Comparison of ENCODE assay signal across 8 cellular contexts in the genomic region with DNA sequence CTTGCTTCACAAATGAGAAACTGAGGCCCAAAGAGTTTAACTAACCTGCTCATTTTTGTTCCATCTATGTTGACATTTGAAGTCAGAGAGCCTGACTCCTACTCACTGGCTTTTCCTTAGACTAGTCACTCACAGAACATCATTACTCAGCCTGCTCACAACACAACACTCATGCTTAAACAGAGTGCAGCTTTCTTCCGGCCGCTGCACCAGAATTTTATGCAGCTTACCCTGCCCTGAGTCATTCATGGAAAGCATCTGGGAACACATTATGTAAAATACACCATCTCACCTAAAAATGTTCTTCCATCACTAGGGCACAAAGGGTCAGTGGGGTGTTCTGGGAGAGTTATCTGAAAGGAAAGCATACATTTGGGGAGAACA.
DNase-seq lines count a peak whose midpoint lies in the region; ATAC-seq, FAIRE-seq and TF ChIP-seq lines count a peak whose summit lies in the region.

No MANE protein-coding gene starts in this region.

- no peak for FAIRE-seq in GM12891 (lab: Jason Lieb, UNC)

- H3K27me3 ChIP-seq in neutrophil (no peaks in the 10 kb centered on the region), heart left ventricle (no peaks in the 10 kb centered on the region), uterus (no peaks in the 10 kb centered on the region)

- peak overlapping the region; percentile 87 for H3K27ac ChIP-seq in neutrophil
- peak overlapping the region in 1 of 12 donors; percentile 34 for H3K27ac ChIP-seq in heart left ventricle
- H3K27ac ChIP-seq in uterus = no peak overlapping the region

- TF ChIP-seq CTCF in neutrophil (IDR thresholded peaks at IDR 0.05) (no peak), heart left ventricle (IDR thresholded peaks at IDR 0.05) (no peak), uterus (IDR thresholded peaks at IDR 0.05) (no peak)

- ATAC-seq in GM18517 (IDR thresholded peaks at IDR 0.05; ENCODE audit: unreplicated experiment) (peak; percentile 71), HG03064 (IDR thresholded peaks at IDR 0.05; ENCODE audit: low read depth, unreplicated experiment) (peak; percentile 31), heart left ventricle (no peak)
- no peak for ATAC-seq in naive thymus-derived CD8-positive, alpha-beta T cell

- H3K4me1 Mint-ChIP-seq in naive thymus-derived CD8-positive, alpha-beta T cell = peaks cover 0 to 19% (median 0%) of the 10 kb centered on the region in 4 donors

- H3K9me3 Mint-ChIP-seq in naive thymus-derived CD8-positive, alpha-beta T cell = peaks cover 0 to 5% (median 0%) of the 10 kb centered on the region in 9 donors

- peak overlapping the region in 1 of 2 experiments; percentile 20 for H3K4me3 ChIP-seq in neutrophil (ENCODE audit: low read depth in 1 of 2, low read length in 1 of 2)
- no peak overlapping the region for H3K4me3 ChIP-seq in heart left ventricle
- H3K4me3 ChIP-seq in uterus = no peak overlapping the region

- POLR2A ChIA-PET in naive thymus-derived CD8-positive, alpha-beta T cell (lab: Charles Lee) = no interaction called here

- H3K27ac Mint-ChIP-seq in naive thymus-derived CD8-positive, alpha-beta T cell = no peak overlapping the region

- 80 to 100% (median 93%) methylated on average over 2 of the region's 2 CpGs for WGBS in heart left ventricle, 4 donors

- TF ChIP-seq POLR2A in heart left ventricle (IDR thresholded peaks at IDR 0.05) = no peak
- no peak for TF ChIP-seq POLR2A in uterus (IDR thresholded peaks at IDR 0.05)
- no peak for TF ChIP-seq POLR2A in GM12891 (IDR thresholded peaks at IDR 0.05; ENCODE audit: low read depth, low read length)

- H3K4me3 Mint-ChIP-seq in naive thymus-derived CD8-positive, alpha-beta T cell = no peak overlapping the region

- H3K27me3 Mint-ChIP-seq in naive thymus-derived CD8-positive, alpha-beta T cell = peaks cover 0 to 5% (median 0%) of the 10 kb centered on the region in 5 donors

- H3K36me3 ChIP-seq in neutrophil (no peaks in the 10 kb centered on the region), heart left ventricle (no peaks in the 10 kb centered on the region), uterus (no peaks in the 10 kb centered on the region)

- H3K36me3 Mint-ChIP-seq in naive thymus-derived CD8-positive, alpha-beta T cell = no peaks in the 10 kb centered on the region

- intact Hi-C loops in heart left ventricle (cut with DNase I) = loop anchor here in 3 of 10 donors (10.0 kb wide), 2 partner anchors 297 to 307 kb away; a partner anchor contains a TSS
- intact Hi-C loops in uterus (cut with DNase I; ENCODE audit: low total_unique reads) = no loop called here

- H3K4me1 ChIP-seq in neutrophil (ENCODE audit: control insufficient read depth in 1 of 2, insufficient read depth in 1 of 2, low read depth in 1 of 2, low read length in 1 of 2) (peaks cover 17 to 21% of the 10 kb centered on the region in 2 experiments), heart left ventricle (peaks cover 0 to 33% (median 0%) of the 10 kb centered on the region in 12 donors), uterus (no peaks in the 10 kb centered on the region)

- H3K9me3 ChIP-seq in neutrophil = no peaks in the 10 kb centered on the region
- no peaks in the 10 kb centered on the region for H3K9me3 ChIP-seq in heart left ventricle
- H3K9me3 ChIP-seq in uterus = no peaks in the 10 kb centered on the region

- DNase-seq in amniotic stem cell (lab: John Stamatoyannopoulos, UW) (peak; percentile 83), heart left ventricle (no peak), uterus (no peak), GM12891 (ENCODE audit: insufficient read length, low spot score) (no peak)
- no peak for DNase-seq in naive thymus-derived CD8-positive, alpha-beta T cell

TF ChIP-seq in GM12891, 5 proteins besides CTCF, POLR2A, EP300 and RAD21:
- no peak for TF ChIP-seq POLR2AphosphoS5 (IDR thresholded peaks at IDR 0.05; ENCODE audit: low read depth, low read length)
- no peak for TF ChIP-seq TAF1 (IDR thresholded peaks at IDR 0.05; ENCODE audit: low read depth, low read length)
- TF ChIP-seq SPI1 (IDR thresholded peaks at IDR 0.05; ENCODE audit: low read depth, low read length) = no peak
- TF ChIP-seq PAX5 (IDR thresholded peaks at IDR 0.05; ENCODE audit: insufficient read depth, low read length, severe bottlenecking) = no peak
- no peak for TF ChIP-seq POU2F2 (IDR thresholded peaks at IDR 0.05; ENCODE audit: low read depth, low read length)
TF ChIP-seq in GM12891: peak in this region for 0.

Comparison
In these comparisons a context has a peak if more than half of its experiments do, and no peak if none do; other contexts are left out.
1. ATAC-seq: peak in GM18517 (single experiment) and HG03064 (single experiment); none in heart left ventricle (0 of 4) and naive thymus-derived CD8-positive, alpha-beta T cell (0 of 2).